Comparison of ENCODE assay signal across 8 cellular contexts in the genomic region with DNA sequence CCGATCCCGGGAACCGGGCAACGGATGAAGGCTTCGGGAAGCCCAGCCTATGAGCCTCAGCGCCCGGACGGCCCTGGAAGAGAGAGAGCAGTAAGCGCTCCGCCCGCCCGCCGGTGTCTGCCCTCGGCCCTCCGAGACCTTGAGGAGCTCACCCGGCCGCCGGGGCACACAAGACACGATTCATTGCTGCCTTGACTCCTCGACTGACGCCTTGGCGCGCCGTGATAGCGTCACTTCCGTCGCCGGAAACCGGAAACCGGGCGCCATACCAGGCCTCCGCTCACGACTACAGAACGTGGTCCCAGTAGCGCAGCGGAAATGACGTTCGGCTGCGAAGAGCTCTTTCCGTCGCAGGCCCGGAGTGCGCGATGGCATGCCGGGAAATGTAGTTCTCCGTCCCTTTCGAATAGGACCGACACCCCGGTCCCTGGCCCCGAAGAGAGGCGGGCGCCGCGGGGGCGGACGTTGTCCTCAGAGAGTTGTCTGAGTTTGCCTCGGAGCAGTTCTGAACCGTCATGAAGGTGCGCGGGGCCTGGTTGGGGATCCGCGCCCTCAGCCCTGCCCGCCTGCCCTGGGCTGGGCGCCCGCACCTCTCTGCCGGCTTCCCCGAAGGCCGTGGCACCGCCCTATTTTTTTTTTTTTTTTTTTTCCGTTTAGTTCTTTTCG. TPM values are rescaled to one million over a fixed set of nuclear protein-coding genes. Genes with fewer than 3 reads are reported as not detected.
A peak's percentile ranks its signal among the peaks of the same experiment; 100 is the strongest.
DNase-seq lines count a peak whose midpoint lies in the region; ATAC-seq and TF ChIP-seq lines count a peak whose summit lies in the region.

Gene UQCC4, minus strand, starts transcription at position 208 of the 666 bp plus-strand sequence. Its CDS starts 24 bp downstream, at position 184.

- no peaks in the 10 kb centered on the region for H3K27me3 ChIP-seq in upper lobe of left lung

- peak within 1 kb of the TSS; percentile 89 for H3K27ac ChIP-seq in adipose tissue (ENCODE audit: low read depth, low read length)
- H3K27ac ChIP-seq in upper lobe of left lung = peak within 1 kb of the TSS; percentile 87 to 96 (median 94)

- intact Hi-C loops in cardiac septum (cut with DNase I) = loop anchor here (5.0 kb wide), 1 partner anchor 72 kb away; the partner anchor contains the start of gene TELO2

- DNase-seq in NCI-H1436 (lab: John Stamatoyannopoulos, UW) = peak; percentile 98
- DNase-seq in T follicular helper cell (ENCODE audit: low read depth) = peak; percentile 99
- DNase-seq in cardiac septum (ENCODE audit: low spot score) = peak; percentile 99
- peak; percentile 98 for DNase-seq in pons (ENCODE audit: low spot score)
- peak; percentile 97 to 100 for DNase-seq in upper lobe of left lung

- ATAC-seq in HG02798 (IDR thresholded peaks at IDR 0.05; ENCODE audit: poor library complexity, unreplicated experiment) (peak; percentile 96), upper lobe of left lung (ENCODE audit: low FRiP score in 2 of 2) (peak; percentile 98 to 99)

- peak within 1 kb of the TSS; percentile 97 for H3K4me3 ChIP-seq in GM12875 (ENCODE audit: low read depth, low read length)
- H3K4me3 ChIP-seq in upper lobe of left lung = peak within 1 kb of the TSS; percentile 60 to 97 (median 82)

- no peaks in the 10 kb centered on the region for H3K9me3 ChIP-seq in upper lobe of left lung

- peak in 3 of 4 donors; percentile 44 to 85 (median 73) for TF ChIP-seq POLR2A in upper lobe of left lung (IDR thresholded peaks at IDR 0.05)

- no peak for TF ChIP-seq CTCF in GM12875 (IDR thresholded peaks at IDR 0.05; ENCODE audit: borderline replicate concordance, insufficient read depth, low read depth, low read length)
- TF ChIP-seq CTCF in upper lobe of left lung (IDR thresholded peaks at IDR 0.05) = peak in 1 of 6 experiments; percentile 29

- peaks cover 0 to 7% (median 2%) of the 10 kb centered on the region in 4 donors for H3K36me3 ChIP-seq in upper lobe of left lung

- H3K4me1 ChIP-seq in upper lobe of left lung = peaks cover 17 to 35% (median 20%) of the 10 kb centered on the region in 4 donors

- peak in 3 of 4 donors; percentile 77 to 93 (median 79) for TF ChIP-seq EP300 in upper lobe of left lung (IDR thresholded peaks at IDR 0.05)

- 0 to 1% (median 0%) methylated on average over 68 to 71 of the region's 71 CpGs for WGBS in adipose tissue, 3 donors
- 0% methylated on average over 13 to 50 of the region's 71 CpGs for WGBS in upper lobe of left lung, 2 donors

RNA-seq across cellular contexts. Expression of gene UQCC4, which starts in this region (rescaled TPM):
- polyA plus RNA-seq in adipose tissue = 10 to 100 TPM; 10.1 to 25.7 (median 16.8) TPM
- total RNA-seq in cardiac septum (11.6 TPM), upper lobe of left lung (10 to 100 TPM in 3 of 6 donors, 1 to 10 TPM in 3; 3.1 to 16.3 (median 9.9) TPM)

Comparison
In these comparisons a context has a peak if more than half of its experiments do, and no peak if none do; other contexts are left out.
1. Peak in every context shown above with its lines: DNase-seq, ATAC-seq, H3K4me3 ChIP-seq and H3K27ac ChIP-seq.